ENCODE assay signal across 17 cellular contexts in the genomic region with DNA sequence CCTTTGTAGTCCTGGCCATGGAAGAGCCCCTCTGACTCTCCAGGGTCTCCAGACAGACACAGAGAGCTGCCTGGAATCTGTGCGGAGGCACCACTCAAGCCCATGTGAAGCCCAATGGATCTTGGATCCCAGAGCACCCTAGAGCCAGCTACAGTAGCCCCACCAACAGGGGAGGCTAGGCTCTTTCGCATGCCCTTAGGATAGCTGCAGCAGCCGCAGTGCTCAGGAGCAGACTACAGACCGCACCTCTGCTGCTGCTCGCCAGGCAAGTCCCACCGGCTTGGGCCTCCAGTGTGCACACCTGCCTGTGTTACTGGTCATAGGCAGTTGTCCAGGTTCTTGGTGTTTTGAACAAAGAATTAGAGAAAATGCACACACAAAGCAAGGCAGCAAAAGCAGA.
"Had no signal": no experiment of that assay in that cellular context is flagged by ENCODE, and none has a peak within 500 bp of the region (broad histone marks: within the 10 kb centered on the region; RNA-seq: fewer than 3 reads in every experiment).

No MANE protein-coding gene starts in this region.

- DNase-seq: activated CD4-positive, alpha-beta T cell treated with anti-CD3 and anti-CD28 coated beads for 48 hours; activated CD8-positive, alpha-beta memory T cell treated with anti-CD3 and anti-CD28 coated beads, Interleukin-2, amount 50 U/mL, for 48 hours; activated CD8-positive, alpha-beta T cell treated with anti-CD3 and anti-CD28 coated beads, Interleukin-2, amount 10 ng/mL, durations not matched to agents 7 days and 5 days; activated naive CD4-positive, alpha-beta T cell treated with Interleukin-2 at 50 U/mL for 16 hours; activated naive CD8-positive, alpha-beta T cell treated with anti-CD3 and anti-CD28 coated beads, Interleukin-2, amount 50 U/mL, for 24 hours; glutamatergic neuron; left colon; psoas muscle; stimulated activated CD4-positive, alpha-beta T cell treated with anti-CD3 and anti-CD28 coated beads, Interleukin-2, amount 100 ng/mL, for 24 hours; stimulated activated naive CD4-positive, alpha-beta T cell treated with Interleukin-2 at 50 U/mL for 16 hours had no signal

- H3K27ac ChIP-seq: ascending aorta, esophagus muscularis mucosa, psoas muscle, upper lobe of left lung had no signal

- H3K4me1 ChIP-seq: ascending aorta, esophagus muscularis mucosa, psoas muscle, upper lobe of left lung had no signal

- H3K27me3 ChIP-seq: ascending aorta, esophagus muscularis mucosa, upper lobe of left lung had no signal

- H3K9me3 ChIP-seq: ascending aorta, esophagus muscularis mucosa, psoas muscle, upper lobe of left lung had no signal

- H3K9me3 Mint-ChIP-seq: activated naive CD8-positive, alpha-beta T cell treated with anti-CD3 and anti-CD28 coated beads, Interleukin-2, amount 50 U/mL, for 24 hours had no signal

- H3K36me3 Mint-ChIP-seq: natural killer cell treated with Interleukin-12 subunit alpha and Interleukin-12 subunit beta and Interleukin-15 and Interleukin-18, amount 100 ng/mL, for 72 hours had no signal

- H3K4me3 ChIP-seq: ascending aorta, esophagus muscularis mucosa, psoas muscle, upper lobe of left lung had no signal

- H3K27ac Mint-ChIP-seq: activated CD8-positive, alpha-beta T cell treated with anti-CD3 and anti-CD28 coated beads, Interleukin-2, amount 10 ng/mL, durations not matched to agents 7 days and 5 days; activated naive CD8-positive, alpha-beta T cell treated with anti-CD3 and anti-CD28 coated beads, Interleukin-2, amount 50 U/mL, for 24 hours; natural killer cell treated with Interleukin-12 subunit alpha and Interleukin-12 subunit beta and Interleukin-15 and Interleukin-18, amount 100 ng/mL, for 72 hours had no signal

- H3K36me3 ChIP-seq: ascending aorta, esophagus muscularis mucosa, upper lobe of left lung had no signal

- H3K4me1 Mint-ChIP-seq: activated naive CD8-positive, alpha-beta T cell treated with anti-CD3 and anti-CD28 coated beads, Interleukin-2, amount 50 U/mL, for 24 hours had no signal

- FAIRE-seq: bronchial epithelial cell, endometrium had no signal

- ATAC-seq: activated CD8-positive, alpha-beta T cell treated with anti-CD3 and anti-CD28 coated beads, Interleukin-2, amount 10 ng/mL, durations not matched to agents 7 days and 5 days; activated naive CD8-positive, alpha-beta T cell treated with anti-CD3 and anti-CD28 coated beads, Interleukin-2, amount 50 U/mL, for 24 hours; left colon; psoas muscle; sciatic nerve had no signal

- H3K27me3 Mint-ChIP-seq: activated naive CD8-positive, alpha-beta T cell treated with anti-CD3 and anti-CD28 coated beads, Interleukin-2, amount 50 U/mL, for 24 hours; natural killer cell treated with Interleukin-12 subunit alpha and Interleukin-12 subunit beta and Interleukin-15 and Interleukin-18, amount 100 ng/mL, for 72 hours had no signal

- H3K4me3 Mint-ChIP-seq: activated CD8-positive, alpha-beta T cell treated with anti-CD3 and anti-CD28 coated beads, Interleukin-2, amount 10 ng/mL, durations not matched to agents 7 days and 5 days; activated naive CD8-positive, alpha-beta T cell treated with anti-CD3 and anti-CD28 coated beads, Interleukin-2, amount 50 U/mL, for 24 hours; natural killer cell treated with Interleukin-12 subunit alpha and Interleukin-12 subunit beta and Interleukin-15 and Interleukin-18, amount 100 ng/mL, for 72 hours had no signal
